1 cellular context compared by ENCODE assay signal in genomic region chr10:60978287-60979115, GRCh38.
A peak's percentile ranks its signal among the peaks of the same experiment; 100 is the strongest.
TF ChIP-seq lines count a peak whose summit lies in the region.

No MANE protein-coding gene starts in this region.

TF ChIP-seq in K562, 482 proteins besides CTCF, POLR2A, EP300 and RAD21 (continued from another document and continues in another):
- TF ChIP-seq CREM (IDR thresholded peaks at IDR 0.05; ENCODE audit: low read depth) (peak; percentile 76), TEAD2 (tag; IDR thresholded peaks at IDR 0.05) (peak; percentile 79), TRIM24 (IDR thresholded peaks at IDR 0.05) (peak; percentile 84 to 89), ZNF311 (CRISPR knock-in tag; IDR thresholded peaks at IDR 0.05) (peak; percentile 48; the same call in 1 of the 2 replicates), MCM7 (IDR thresholded peaks at IDR 0.05) (0 out of 4 replicates have a peak, but pooled peaks of 1 of the 2 experiments have one; percentile 12), KLF13 (tag; IDR thresholded peaks at IDR 0.05; ENCODE audit: borderline replicate concordance, low read depth) (0 out of 2 replicates have a peak, but pooled peaks have one; percentile 20), TCFL5 (CRISPR knock-in tag; conservative IDR thresholded peaks at IDR 0.05) (0 out of 2 replicates have a peak, but pooled peaks have one; percentile 42), CREB1 (IDR thresholded peaks at IDR 0.05) (peak; percentile 36; the same call in 1 of the 2 replicates), CREB1 (CRISPR knock-in tag; IDR thresholded peaks at IDR 0.05) (no peak), THRB (CRISPR knock-in tag; conservative IDR thresholded peaks at IDR 0.05) (0 out of 2 replicates have a peak, but pooled peaks have one; percentile 19), KLF16 (IDR thresholded peaks at IDR 0.05) (peak; percentile 82), FOXM1 (IDR thresholded peaks at IDR 0.05; ENCODE audit: low read depth) (peak; percentile 88), FOXM1 (CRISPR knock-in tag; IDR thresholded peaks at IDR 0.05; ENCODE audit: low read depth) (no peak), ZNF76 (CRISPR knock-in tag; IDR thresholded peaks at IDR 0.05; ENCODE audit: borderline replicate concordance) (no peak), MAFF (IDR thresholded peaks at IDR 0.05; ENCODE audit: low read length) (peak; percentile 84), ZSCAN32 (CRISPR knock-in tag; IDR thresholded peaks at IDR 0.05) (0 out of 2 replicates have a peak, but pooled peaks have one; percentile 15), EZH2 (IDR thresholded peaks at IDR 0.05; ENCODE audit: borderline replicate concordance, low read depth, low read length) (no peak), ZC3H4 (CRISPR knock-in tag; IDR thresholded peaks at IDR 0.05; ENCODE audit: borderline replicate concordance) (no peak), HMGN3 (IDR thresholded peaks at IDR 0.05; ENCODE audit: borderline replicate concordance, extremely low read depth, insufficient read length, low read depth, low read length) (peak; percentile 95), ZNF589 (CRISPR knock-in tag; IDR thresholded peaks at IDR 0.05; ENCODE audit: low read depth) (peak; percentile 93), RFX1 (IDR thresholded peaks at IDR 0.05) (peak; percentile 21; the same call in 1 of the 2 replicates), NCOR1 (IDR thresholded peaks at IDR 0.05) (peak; percentile 96), KDM1A (IDR thresholded peaks at IDR 0.05) (peak; percentile 91 to 93), NFE2L1 (tag; IDR thresholded peaks at IDR 0.05; ENCODE audit: borderline replicate concordance, low read depth) (peak; percentile 60; the same call in 1 of the 2 replicates), CHAMP1 (IDR thresholded peaks at IDR 0.05) (peak; percentile 80), ATF1 (CRISPR knock-in tag; IDR thresholded peaks at IDR 0.05) (no peak), ATF1 (tag; IDR thresholded peaks at IDR 0.05) (peak; percentile 78), ADNP (tag; IDR thresholded peaks at IDR 0.05) (peak; percentile 74; the same call in 1 of the 2 replicates), BRD9 (IDR thresholded peaks at IDR 0.05; ENCODE audit: low read depth, partially characterized antibody) (peak; percentile 76), JUNB (CRISPR knock-in tag; conservative IDR thresholded peaks at IDR 0.05) (peak; percentile 56), SMARCE1 (IDR thresholded peaks at IDR 0.05) (peak; percentile 98), GATAD2B (IDR thresholded peaks at IDR 0.05; ENCODE audit: borderline replicate concordance) (peak; percentile 85), NFE2 (IDR thresholded peaks at IDR 0.05; ENCODE audit: low read depth) (peak; percentile 95), GTF2E2 (tag; IDR thresholded peaks at IDR 0.05) (no peak), HDAC1 (IDR thresholded peaks at IDR 0.05) (peak in 1 of 2 experiments; percentile 85; a peak in 2 of 4 replicates), NR2C1 (IDR thresholded peaks at IDR 0.05) (no peak), NR2C1 (tag; IDR thresholded peaks at IDR 0.05) (peak; percentile 50), BCOR (IDR thresholded peaks at IDR 0.05) (peak; percentile 69; the same call in 1 of the 2 replicates), CXXC5 (CRISPR knock-in tag; IDR thresholded peaks at IDR 0.05) (peak; percentile 79), ELF4 (CRISPR knock-in tag; IDR thresholded peaks at IDR 0.05) (peak; percentile 90; the same call in 1 of the 2 replicates), ZNF197 (CRISPR knock-in tag; IDR thresholded peaks at IDR 0.05; ENCODE audit: low read depth) (0 out of 2 replicates have a peak, but pooled peaks have one; percentile 78), ZFX (CRISPR knock-in tag; IDR thresholded peaks at IDR 0.05) (0 out of 2 replicates have a peak, but pooled peaks have one; percentile 22), FOXK2 (conservative IDR thresholded peaks at IDR 0.05 in 1 of 2, IDR thresholded peaks at IDR 0.05 in 1 of 2; ENCODE audit: low read depth in 2 of 2) (peak; percentile 66 to 69)
- TF ChIP-seq, protein P1, sequence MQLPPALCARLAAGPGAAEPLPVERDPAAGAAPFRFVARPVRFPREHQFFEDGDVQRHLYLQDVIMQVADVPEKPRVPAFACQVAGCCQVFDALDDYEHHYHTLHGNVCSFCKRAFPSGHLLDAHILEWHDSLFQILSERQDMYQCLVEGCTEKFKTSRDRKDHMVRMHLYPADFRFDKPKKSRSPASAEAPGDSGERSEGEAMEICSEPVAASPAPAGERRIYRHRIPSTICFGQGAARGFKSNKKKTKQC (CRISPR knock-in tag; IDR thresholded peaks at IDR 0.05), result no peak
- TF ChIP-seq, protein P2, sequence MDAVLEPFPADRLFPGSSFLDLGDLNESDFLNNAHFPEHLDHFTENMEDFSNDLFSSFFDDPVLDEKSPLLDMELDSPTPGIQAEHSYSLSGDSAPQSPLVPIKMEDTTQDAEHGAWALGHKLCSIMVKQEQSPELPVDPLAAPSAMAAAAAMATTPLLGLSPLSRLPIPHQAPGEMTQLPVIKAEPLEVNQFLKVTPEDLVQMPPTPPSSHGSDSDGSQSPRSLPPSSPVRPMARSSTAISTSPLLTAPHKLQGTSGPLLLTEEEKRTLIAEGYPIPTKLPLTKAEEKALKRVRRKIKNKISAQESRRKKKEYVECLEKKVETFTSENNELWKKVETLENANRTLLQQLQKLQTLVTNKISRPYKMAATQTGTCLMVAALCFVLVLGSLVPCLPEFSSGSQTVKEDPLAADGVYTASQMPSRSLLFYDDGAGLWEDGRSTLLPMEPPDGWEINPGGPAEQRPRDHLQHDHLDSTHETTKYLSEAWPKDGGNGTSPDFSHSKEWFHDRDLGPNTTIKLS (IDR thresholded peaks at IDR 0.05; ENCODE audit: borderline replicate concordance, low read depth), result peak; percentile 70; the same call in 1 of the 2 replicates
- TF ChIP-seq, protein P3, sequence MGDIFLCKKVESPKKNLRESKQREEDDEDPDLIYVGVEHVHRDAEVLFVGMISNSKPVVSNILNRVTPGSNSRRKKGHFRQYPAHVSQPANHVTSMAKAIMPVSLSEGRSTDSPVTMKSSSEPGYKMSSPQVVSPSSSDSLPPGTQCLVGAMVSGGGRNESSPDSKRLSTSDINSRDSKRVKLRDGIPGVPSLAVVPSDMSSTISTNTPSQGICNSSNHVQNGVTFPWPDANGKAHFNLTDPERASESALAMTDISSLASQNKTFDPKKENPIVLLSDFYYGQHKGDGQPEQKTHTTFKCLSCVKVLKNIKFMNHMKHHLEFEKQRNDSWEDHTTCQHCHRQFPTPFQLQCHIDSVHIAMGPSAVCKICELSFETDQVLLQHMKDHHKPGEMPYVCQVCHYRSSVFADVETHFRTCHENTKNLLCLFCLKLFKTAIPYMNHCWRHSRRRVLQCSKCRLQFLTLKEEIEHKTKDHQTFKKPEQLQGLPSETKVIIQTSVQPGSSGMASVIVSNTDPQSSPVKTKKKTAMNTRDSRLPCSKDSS (IDR thresholded peaks at IDR 0.05; ENCODE audit: low read depth, partially characterized antibody), result no peak
- TF ChIP-seq, protein P4, sequence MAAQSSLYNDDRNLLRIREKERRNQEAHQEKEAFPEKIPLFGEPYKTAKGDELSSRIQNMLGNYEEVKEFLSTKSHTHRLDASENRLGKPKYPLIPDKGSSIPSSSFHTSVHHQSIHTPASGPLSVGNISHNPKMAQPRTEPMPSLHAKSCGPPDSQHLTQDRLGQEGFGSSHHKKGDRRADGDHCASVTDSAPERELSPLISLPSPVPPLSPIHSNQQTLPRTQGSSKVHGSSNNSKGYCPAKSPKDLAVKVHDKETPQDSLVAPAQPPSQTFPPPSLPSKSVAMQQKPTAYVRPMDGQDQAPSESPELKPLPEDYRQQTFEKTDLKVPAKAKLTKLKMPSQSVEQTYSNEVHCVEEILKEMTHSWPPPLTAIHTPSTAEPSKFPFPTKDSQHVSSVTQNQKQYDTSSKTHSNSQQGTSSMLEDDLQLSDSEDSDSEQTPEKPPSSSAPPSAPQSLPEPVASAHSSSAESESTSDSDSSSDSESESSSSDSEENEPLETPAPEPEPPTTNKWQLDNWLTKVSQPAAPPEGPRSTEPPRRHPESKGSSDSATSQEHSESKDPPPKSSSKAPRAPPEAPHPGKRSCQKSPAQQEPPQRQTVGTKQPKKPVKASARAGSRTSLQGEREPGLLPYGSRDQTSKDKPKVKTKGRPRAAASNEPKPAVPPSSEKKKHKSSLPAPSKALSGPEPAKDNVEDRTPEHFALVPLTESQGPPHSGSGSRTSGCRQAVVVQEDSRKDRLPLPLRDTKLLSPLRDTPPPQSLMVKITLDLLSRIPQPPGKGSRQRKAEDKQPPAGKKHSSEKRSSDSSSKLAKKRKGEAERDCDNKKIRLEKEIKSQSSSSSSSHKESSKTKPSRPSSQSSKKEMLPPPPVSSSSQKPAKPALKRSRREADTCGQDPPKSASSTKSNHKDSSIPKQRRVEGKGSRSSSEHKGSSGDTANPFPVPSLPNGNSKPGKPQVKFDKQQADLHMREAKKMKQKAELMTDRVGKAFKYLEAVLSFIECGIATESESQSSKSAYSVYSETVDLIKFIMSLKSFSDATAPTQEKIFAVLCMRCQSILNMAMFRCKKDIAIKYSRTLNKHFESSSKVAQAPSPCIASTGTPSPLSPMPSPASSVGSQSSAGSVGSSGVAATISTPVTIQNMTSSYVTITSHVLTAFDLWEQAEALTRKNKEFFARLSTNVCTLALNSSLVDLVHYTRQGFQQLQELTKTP (IDR thresholded peaks at IDR 0.05; ENCODE audit: low read depth in 1 of 2, partially characterized antibody in 2 of 2), result peak in 1 of 2 experiments; percentile 34
- TF ChIP-seq, protein P5, sequence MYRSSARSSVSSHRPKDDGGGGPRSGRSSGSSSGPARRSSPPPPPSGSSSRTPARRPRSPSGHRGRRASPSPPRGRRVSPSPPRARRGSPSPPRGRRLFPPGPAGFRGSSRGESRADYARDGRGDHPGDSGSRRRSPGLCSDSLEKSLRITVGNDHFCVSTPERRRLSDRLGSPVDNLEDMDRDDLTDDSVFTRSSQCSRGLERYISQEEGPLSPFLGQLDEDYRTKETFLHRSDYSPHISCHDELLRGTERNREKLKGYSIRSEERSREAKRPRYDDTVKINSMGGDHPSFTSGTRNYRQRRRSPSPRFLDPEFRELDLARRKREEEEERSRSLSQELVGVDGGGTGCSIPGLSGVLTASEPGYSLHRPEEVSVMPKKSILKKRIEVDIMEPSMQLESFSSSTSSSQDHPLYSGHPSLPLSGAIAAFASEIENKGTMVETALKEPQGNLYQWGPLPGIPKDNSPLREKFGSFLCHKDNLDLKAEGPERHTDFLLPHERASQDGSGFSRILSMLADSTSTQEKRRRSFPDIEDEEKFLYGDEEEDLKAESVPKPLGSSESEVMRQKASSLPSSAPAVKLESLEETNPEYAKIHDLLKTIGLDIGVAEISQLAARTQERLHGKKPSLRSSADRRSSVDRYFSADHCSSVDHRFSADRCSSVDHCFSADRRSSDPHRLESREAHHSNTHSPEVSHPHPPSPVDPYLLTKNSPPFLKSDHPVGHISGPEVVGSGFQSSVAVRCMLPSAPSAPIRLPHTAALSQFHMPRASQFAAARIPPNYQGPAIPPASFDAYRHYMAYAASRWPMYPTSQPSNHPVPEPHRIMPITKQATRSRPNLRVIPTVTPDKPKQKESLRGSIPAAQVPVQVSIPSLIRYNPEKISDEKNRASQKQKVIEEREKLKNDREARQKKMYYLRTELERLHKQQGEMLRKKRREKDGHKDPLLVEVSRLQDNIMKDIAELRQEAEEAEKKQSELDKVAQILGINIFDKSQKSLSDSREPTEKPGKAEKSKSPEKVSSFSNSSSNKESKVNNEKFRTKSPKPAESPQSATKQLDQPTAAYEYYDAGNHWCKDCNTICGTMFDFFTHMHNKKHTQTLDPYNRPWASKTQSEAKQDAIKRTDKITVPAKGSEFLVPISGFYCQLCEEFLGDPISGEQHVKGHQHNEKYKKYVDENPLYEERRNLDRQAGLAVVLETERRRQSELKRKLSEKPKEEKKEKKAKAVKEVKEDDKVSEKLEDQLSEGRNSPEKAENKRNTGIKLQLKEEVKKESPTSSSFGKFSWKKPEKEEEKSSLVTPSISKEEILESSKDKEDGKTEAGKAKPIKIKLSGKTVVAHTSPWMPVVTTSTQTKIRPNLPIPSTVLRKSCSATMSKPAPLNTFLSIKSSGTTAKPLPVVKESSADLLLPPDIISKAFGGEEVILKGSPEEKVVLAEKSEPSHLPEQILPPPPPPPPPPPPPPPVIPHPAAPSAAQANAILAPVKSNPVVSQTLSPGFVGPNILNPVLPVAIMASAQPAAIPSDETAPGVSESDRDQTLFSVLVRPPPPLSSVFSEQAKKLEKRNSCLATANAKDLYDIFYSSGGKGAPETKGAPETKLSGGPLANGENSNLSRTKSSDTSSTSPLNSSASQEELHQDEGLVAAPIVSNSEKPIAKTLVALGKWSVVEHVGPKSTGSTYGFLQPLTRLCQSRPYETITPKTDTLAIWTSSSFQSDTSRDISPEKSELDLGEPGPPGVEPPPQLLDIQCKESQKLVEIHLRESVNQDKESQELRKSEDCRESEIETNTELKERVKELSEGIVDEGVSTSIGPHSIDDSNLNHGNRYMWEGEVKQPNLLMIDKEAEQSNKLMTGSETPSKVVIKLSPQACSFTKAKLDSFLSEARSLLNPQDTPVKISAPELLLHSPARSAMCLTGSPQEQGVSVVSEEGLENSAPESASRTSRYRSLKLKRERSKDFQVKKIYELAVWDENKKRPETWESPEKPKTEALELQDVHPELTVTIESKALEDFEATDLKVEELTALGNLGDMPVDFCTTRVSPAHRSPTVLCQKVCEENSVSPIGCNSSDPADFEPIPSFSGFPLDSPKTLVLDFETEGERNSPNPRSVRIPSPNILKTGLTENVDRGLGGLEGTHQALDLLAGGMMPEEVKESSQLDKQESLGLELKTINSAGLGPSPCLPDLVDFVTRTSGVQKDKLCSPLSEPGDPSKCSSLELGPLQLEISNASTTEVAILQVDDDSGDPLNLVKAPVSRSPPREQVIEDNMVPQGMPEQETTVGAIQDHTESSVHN (IDR thresholded peaks at IDR 0.05; ENCODE audit: borderline replicate concordance in 1 of 2, low read depth in 1 of 2), result peak; percentile 71 to 89; a peak in 2 of 4 replicates
